Comparison of ENCODE assay signal across 8 cellular contexts in the genomic region with DNA sequence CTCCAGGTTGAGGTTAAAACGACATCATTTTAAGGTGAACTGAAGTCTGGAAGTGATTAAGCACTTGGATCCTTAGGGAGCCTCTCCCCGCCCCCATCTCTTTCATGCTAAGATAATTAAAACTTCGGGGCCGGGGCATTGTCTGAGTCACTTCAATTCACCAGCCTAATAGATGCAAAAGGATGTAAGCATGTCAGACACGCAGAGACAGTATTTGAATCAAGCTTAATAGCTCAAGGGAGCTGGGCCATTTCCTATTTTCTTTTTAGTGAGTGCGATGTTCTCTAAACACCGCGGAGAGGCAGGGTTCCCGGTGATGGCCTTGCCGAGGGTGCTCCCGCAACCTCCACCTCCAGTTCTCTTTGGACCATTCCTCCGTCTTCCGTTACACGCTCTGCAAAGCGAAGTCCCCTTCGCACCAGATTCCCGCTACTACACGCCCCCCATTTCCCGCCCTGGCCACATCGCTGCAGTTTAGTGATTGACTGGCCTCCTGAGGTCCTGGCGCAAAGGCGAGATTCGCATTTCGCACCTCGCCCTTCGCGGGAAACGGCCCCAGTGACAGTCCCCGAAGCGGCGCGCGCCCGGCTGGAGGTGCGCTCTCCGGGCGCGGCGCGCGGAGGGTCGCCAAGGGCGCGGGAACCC. TPM values are rescaled to one million over a fixed set of nuclear protein-coding genes. Genes with fewer than 3 reads are reported as not detected.
DNase-seq lines count a peak whose midpoint lies in the region; ATAC-seq and TF ChIP-seq lines count a peak whose summit lies in the region.

No MANE protein-coding gene starts in this region.

- no peak for TF ChIP-seq POLR2A in body of pancreas (IDR thresholded peaks at IDR 0.05)

- H3K36me3 ChIP-seq in MM.1S (replicated peaks; ENCODE audit: insufficient read depth, low read length) (peaks cover 33% of the 10 kb centered on the region), osteoblast (ENCODE audit: insufficient read depth, low read length) (no peaks in the 10 kb centered on the region), body of pancreas (replicated peaks in 1 of 2; ENCODE audit: insufficient read depth in 1 of 2, low read depth in 2 of 2) (no peaks in the 10 kb centered on the region)

- H3K27ac ChIP-seq in MM.1S (ENCODE audit: low read length) (peak overlapping the region; percentile 78; the same call in 1 of the 2 replicates), dorsolateral prefrontal cortex (no peak overlapping the region), osteoblast (ENCODE audit: low read depth, low read length) (no peak overlapping the region), body of pancreas (no peak overlapping the region)

- DNase-seq in EH (ENCODE audit: low read depth) (peak; percentile 57), MM.1S (peak; percentile 72), dorsolateral prefrontal cortex (no peak), osteoblast (ENCODE audit: insufficient read length, low spot score, missing footprints) (peak; percentile 91), body of pancreas (no peak), SKM-1 (lab: John Stamatoyannopoulos, UW; ENCODE audit: unreplicated experiment) (no peak), germinal center (ENCODE audit: low spot score) (no peak)

- H3F3A ChIP-seq in MM.1S (ENCODE audit: insufficient read depth, low read length), result peaks cover 64% of the 10 kb centered on the region

- H3K79me2 ChIP-seq in MM.1S (ENCODE audit: low read length) (peaks cover 58% of the 10 kb centered on the region), osteoblast (ENCODE audit: insufficient read depth, low read length) (no peaks in the 10 kb centered on the region)

- TF ChIP-seq CTCF in MM.1S (IDR thresholded peaks at IDR 0.05; ENCODE audit: low read length), result no peak
- no peak for TF ChIP-seq CTCF in dorsolateral prefrontal cortex (IDR thresholded peaks at IDR 0.05 in 54 of 56, conservative IDR thresholded peaks at IDR 0.05 in 2 of 56; ENCODE audit: low read depth in 1 of 56, partially characterized antibody in 56 of 56)
- TF ChIP-seq CTCF in osteoblast (IDR thresholded peaks at IDR 0.05; ENCODE audit: extremely low read depth, low read depth, low read length), result no peak
- TF ChIP-seq CTCF in body of pancreas (IDR thresholded peaks at IDR 0.05), result no peak

- H2AFZ ChIP-seq in MM.1S (ENCODE audit: low read length) (peak overlapping the region; percentile 55; the same call in 1 of the 2 replicates), osteoblast (ENCODE audit: low read length) (no peak overlapping the region)

- peaks cover 21% of the 10 kb centered on the region for H3K4me1 ChIP-seq in MM.1S (ENCODE audit: low read length)
- peaks cover 3% of the 10 kb centered on the region for H3K4me1 ChIP-seq in osteoblast (ENCODE audit: insufficient read depth, low read length)
- H3K4me1 ChIP-seq in body of pancreas, result peaks cover 36% of the 10 kb centered on the region

- peak overlapping the region; percentile 54 for H3K9ac ChIP-seq in MM.1S (ENCODE audit: low read length)

- intact Hi-C loops in dorsolateral prefrontal cortex (cut with DNase I) (no loop called here), body of pancreas (cut with DNase I) (no loop called here)

- H3K4me3 ChIP-seq in MM.1S (ENCODE audit: low read length) (peak overlapping the region; percentile 81), dorsolateral prefrontal cortex (peak overlapping the region in 53 of 59 donors; percentile 3 to 66 (median 43)), osteoblast (ENCODE audit: insufficient read depth, low read length) (peak overlapping the region; percentile 25), body of pancreas (no peak overlapping the region)

- H4K20me1 ChIP-seq in MM.1S (ENCODE audit: insufficient read depth, low read length) (peaks cover 43% of the 10 kb centered on the region), osteoblast (ENCODE audit: insufficient read depth, low read length) (no peaks in the 10 kb centered on the region)

- ATAC-seq in GM21423 (IDR thresholded peaks at IDR 0.05; ENCODE audit: unreplicated experiment) (peak; percentile 15), body of pancreas (no peak)

- H3K27me3 ChIP-seq in MM.1S (replicated peaks; ENCODE audit: insufficient read depth, low read length) (no peaks in the 10 kb centered on the region), dorsolateral prefrontal cortex (peaks cover 5 to 100% (median 75%) of the 10 kb centered on the region in 45 donors), osteoblast (ENCODE audit: insufficient read depth, low read length) (peaks cover 77% of the 10 kb centered on the region), body of pancreas (peaks cover 0 to 22% of the 10 kb centered on the region in 2 donors)

- no peaks in the 10 kb centered on the region for H3K9me3 ChIP-seq in MM.1S (replicated peaks; ENCODE audit: insufficient read depth, low read length)
- no peaks in the 10 kb centered on the region for H3K9me3 ChIP-seq in osteoblast (ENCODE audit: low read depth, low read length)
- no peaks in the 10 kb centered on the region for H3K9me3 ChIP-seq in body of pancreas

- 2 to 4% methylated on average over 19 to 44 of the region's 44 CpGs for WGBS in body of pancreas, 2 donors

- H3K4me2 ChIP-seq in MM.1S (ENCODE audit: low read depth, low read length), result peak overlapping the region; percentile 81
- H3K4me2 ChIP-seq in osteoblast (ENCODE audit: insufficient read depth, low read length), result peak overlapping the region; percentile 43

- no peaks in the 10 kb centered on the region for H3K9me2 ChIP-seq in MM.1S (replicated peaks; ENCODE audit: insufficient read depth, low read length)

RNA-seq across cellular contexts. Expression of a gene that starts 0.5 kb away (rescaled TPM):
- 1 to 10 TPM in 12 of 120 experiments, under 1 TPM in 58, not detected in 50; 0.07 to 2.2 (median 0.44) TPM for total RNA-seq in dorsolateral prefrontal cortex
- under 0.01 TPM in 2 replicates for total RNA-seq in osteoblast
- under 1 TPM in 1 of 2 donors, not detected in 1; 0.26 TPM for total RNA-seq in body of pancreas

Comparison
In these comparisons a context has a peak if more than half of its experiments do, and no peak if none do; other contexts are left out.
1. DNase-seq: peak in EH (single experiment), MM.1S (single experiment) and osteoblast (single experiment); none in dorsolateral prefrontal cortex (0 of 10), body of pancreas (0 of 4), SKM-1 (single experiment) and germinal center (single experiment).
2. H3K4me3 ChIP-seq: peak in MM.1S (single experiment), dorsolateral prefrontal cortex (53 of 59) and osteoblast (single experiment); none in body of pancreas (0 of 2).